ENCODE assay signal across 29 cellular contexts in genomic region chr7:90791596-90791995, GRCh38.
"Had no signal": no experiment of that assay in that cellular context is flagged by ENCODE, and none has a peak within 500 bp of the region (broad histone marks: within the 10 kb centered on the region; RNA-seq: fewer than 3 reads in every experiment).

No MANE protein-coding gene starts in this region.

- DNase-seq: activated B cell treated with CpG ODN at 0.5 μM for 24 hours; activated CD4-positive, alpha-beta memory T cell treated with anti-CD3 and anti-CD28 coated beads, Interleukin-2, amount 10 ng/mL, durations not matched to agents 7 days and 5 days; activated CD4-positive, alpha-beta T cell treated with anti-CD3 and anti-CD28 coated beads, Interleukin-2, amount 10 ng/mL, durations not matched to agents 24 days and 14 days; activated CD8-positive, alpha-beta memory T cell treated with anti-CD3 and anti-CD28 coated beads, Interleukin-2, amount 50 U/mL, for 48 hours; activated gamma-delta T cell; activated naive CD4-positive, alpha-beta T cell; activated naive CD8-positive, alpha-beta T cell treated with anti-CD3 and anti-CD28 coated beads, Interleukin-2, amount 10 ng/mL, durations not matched to agents 7 days and 5 days; activated T-cell treated with anti-CD3 and anti-CD28 coated beads for 4 hours; activated T-cell treated with anti-CD3 and anti-CD28 coated beads, Interleukin-2, amount 50 U/mL, for 24 hours; activated T-cell treated with anti-CD3 and anti-CD28 coated beads, Interleukin-2, amount 50 U/mL, for 72 hours; amniotic stem cell; anterior cingulate cortex; brain microvascular endothelial cell; cortex of kidney; dermis blood vessel endothelial cell; effector CD4-positive, alpha-beta T cell; effector memory CD8-positive, alpha-beta T cell; erythroblast; esophagus squamous epithelium; foreskin melanocyte; SW 1271; T-cell; T1000; WERI-Rb-1 had no signal

- H3K27ac Mint-ChIP-seq: activated B cell treated with CpG ODN at 0.5 μM for 24 hours; activated CD4-positive, alpha-beta memory T cell treated with anti-CD3 and anti-CD28 coated beads, Interleukin-2, amount 10 ng/mL, durations not matched to agents 7 days and 5 days; activated CD4-positive, alpha-beta T cell treated with anti-CD3 and anti-CD28 coated beads, Interleukin-2, amount 10 ng/mL, durations not matched to agents 24 days and 14 days; activated naive CD4-positive, alpha-beta T cell treated with anti-CD3 and anti-CD28 coated beads, Interleukin-2, amount 50 U/mL, for 24 hours; activated naive CD8-positive, alpha-beta T cell treated with anti-CD3 and anti-CD28 coated beads, Interleukin-2, amount 10 ng/mL, durations not matched to agents 7 days and 5 days; activated T-cell treated with anti-CD3 and anti-CD28 coated beads, Interleukin-2, amount 50 U/mL, for 24 hours; activated T-cell treated with anti-CD3 and anti-CD28 coated beads, Interleukin-2, amount 50 U/mL, for 72 hours; effector memory CD8-positive, alpha-beta T cell; T-cell; T-helper 1 cell treated with Interleukin-12 subunit alpha and Interleukin-12 subunit beta and Interleukin-4 antibody, amounts not matched to agents 30 μg/mL and 1 μg/mL, for 36 hours; T-helper 2 cell treated with Interferon-gamma antibody and Interleukin-4, amounts not matched to agents 5 μg/mL and 100 μg/mL, for 36 hours had no signal

- ATAC-seq: effector memory CD8-positive, alpha-beta T cell; gastroesophageal sphincter; T-cell had no signal

- H3K4me3 Mint-ChIP-seq: activated B cell treated with CpG ODN at 0.5 μM for 24 hours; activated CD4-positive, alpha-beta memory T cell treated with anti-CD3 and anti-CD28 coated beads, Interleukin-2, amount 10 ng/mL, durations not matched to agents 7 days and 5 days; activated CD4-positive, alpha-beta T cell treated with anti-CD3 and anti-CD28 coated beads, Interleukin-2, amount 10 ng/mL, durations not matched to agents 24 days and 14 days; activated naive CD4-positive, alpha-beta T cell treated with anti-CD3 and anti-CD28 coated beads, Interleukin-2, amount 50 U/mL, for 24 hours; activated naive CD8-positive, alpha-beta T cell treated with anti-CD3 and anti-CD28 coated beads, Interleukin-2, amount 10 ng/mL, durations not matched to agents 7 days and 5 days; activated T-cell treated with anti-CD3 and anti-CD28 coated beads, Interleukin-2, amount 50 U/mL, for 24 hours; activated T-cell treated with anti-CD3 and anti-CD28 coated beads, Interleukin-2, amount 50 U/mL, for 72 hours; central memory CD8-positive, alpha-beta T cell; effector memory CD8-positive, alpha-beta T cell; T-cell; T-helper 1 cell treated with Interleukin-12 subunit alpha and Interleukin-12 subunit beta and Interleukin-4 antibody, amounts not matched to agents 30 μg/mL and 1 μg/mL, for 36 hours; T-helper 2 cell treated with Interferon-gamma antibody and Interleukin-4, amounts not matched to agents 5 μg/mL and 100 μg/mL, for 36 hours had no signal

- H3K36me3 Mint-ChIP-seq: activated naive CD4-positive, alpha-beta T cell treated with anti-CD3 and anti-CD28 coated beads, Interleukin-2, amount 50 U/mL, for 24 hours; activated naive CD8-positive, alpha-beta T cell treated with anti-CD3 and anti-CD28 coated beads, Interleukin-2, amount 10 ng/mL, durations not matched to agents 7 days and 5 days; T-cell had no signal

- H3K4me1 ChIP-seq: esophagus squamous epithelium, gastroesophageal sphincter had no signal

- H3K27me3 Mint-ChIP-seq: activated B cell treated with CpG ODN at 0.5 μM for 24 hours; activated CD4-positive, alpha-beta memory T cell treated with anti-CD3 and anti-CD28 coated beads, Interleukin-2, amount 10 ng/mL, durations not matched to agents 7 days and 5 days; activated CD4-positive, alpha-beta T cell treated with anti-CD3 and anti-CD28 coated beads, Interleukin-2, amount 10 ng/mL, durations not matched to agents 24 days and 14 days; activated naive CD4-positive, alpha-beta T cell treated with anti-CD3 and anti-CD28 coated beads, Interleukin-2, amount 50 U/mL, for 24 hours; activated naive CD8-positive, alpha-beta T cell treated with anti-CD3 and anti-CD28 coated beads, Interleukin-2, amount 10 ng/mL, durations not matched to agents 7 days and 5 days; activated T-cell treated with anti-CD3 and anti-CD28 coated beads, Interleukin-2, amount 50 U/mL, for 24 hours; central memory CD8-positive, alpha-beta T cell; effector memory CD8-positive, alpha-beta T cell; T-cell had no signal

- H3K4me1 Mint-ChIP-seq: activated CD4-positive, alpha-beta memory T cell treated with anti-CD3 and anti-CD28 coated beads, Interleukin-2, amount 10 ng/mL, durations not matched to agents 7 days and 5 days; activated CD4-positive, alpha-beta T cell treated with anti-CD3 and anti-CD28 coated beads, Interleukin-2, amount 10 ng/mL, durations not matched to agents 24 days and 14 days; activated naive CD4-positive, alpha-beta T cell treated with anti-CD3 and anti-CD28 coated beads, Interleukin-2, amount 50 U/mL, for 24 hours; activated naive CD8-positive, alpha-beta T cell treated with anti-CD3 and anti-CD28 coated beads, Interleukin-2, amount 10 ng/mL, durations not matched to agents 7 days and 5 days; central memory CD8-positive, alpha-beta T cell; T-cell had no signal

- H3K4me3 ChIP-seq: esophagus squamous epithelium, gastroesophageal sphincter had no signal

- H3K27ac ChIP-seq: brain microvascular endothelial cell, esophagus squamous epithelium, gastroesophageal sphincter, WERI-Rb-1 had no signal

- H3K27me3 ChIP-seq: brain microvascular endothelial cell, esophagus squamous epithelium, gastroesophageal sphincter had no signal
